20 cellular contexts compared by ENCODE assay signal in the genomic region with DNA sequence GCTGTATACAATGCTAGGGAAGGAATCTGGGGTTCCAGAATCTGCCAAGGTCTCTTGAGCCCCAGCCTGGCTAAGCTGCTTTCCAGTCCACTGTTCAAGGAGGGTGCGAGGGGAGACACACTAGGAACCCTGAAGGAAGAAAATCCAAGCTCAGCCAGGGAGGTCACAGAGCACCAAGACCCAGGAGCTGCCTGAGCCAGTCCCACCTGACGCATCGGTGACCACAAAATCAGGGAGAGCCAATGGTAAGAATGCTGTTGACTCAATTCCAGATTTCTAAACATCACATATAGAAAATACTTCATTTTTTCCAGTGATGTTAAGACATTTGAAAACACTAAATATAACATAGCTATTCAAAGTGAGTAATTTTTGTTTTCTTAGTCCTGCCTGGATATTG. TPM values are rescaled to one million over a fixed set of nuclear protein-coding genes. Genes with fewer than 3 reads are reported as not detected.
A peak's percentile ranks its signal among the peaks of the same experiment; 100 is the strongest.
DNase-seq lines count a peak whose midpoint lies in the region; ATAC-seq lines count a peak whose summit lies in the region.
"Had no signal": no experiment of that assay in that cellular context is flagged by ENCODE, and none has a peak within 500 bp of the region (broad histone marks: within the 10 kb centered on the region; RNA-seq: fewer than 3 reads in every experiment).

No MANE protein-coding gene starts in this region.

- peaks cover 30% of the 10 kb centered on the region for H3K36me3 Mint-ChIP-seq in activated T-helper 17 cell treated with anti-CD3 and anti-CD28 coated beads, Interleukin-2, amount 50 U/mL, for 72 hours (ENCODE audit: low read depth)

- H3K4me3 Mint-ChIP-seq in activated T-helper 17 cell treated with anti-CD3 and anti-CD28 coated beads, Interleukin-2, amount 50 U/mL, for 72 hours, result no peak overlapping the region
- H3K4me3 Mint-ChIP-seq: CD4-positive, CD25-positive, alpha-beta regulatory T cell; IgD-negative memory B cell had no signal

- peak; percentile 40 for ATAC-seq in activated T-helper 17 cell treated with anti-CD3 and anti-CD28 coated beads, Interleukin-2, amount 50 U/mL, for 72 hours (replicated peaks)
- ATAC-seq in GM18502 (IDR thresholded peaks at IDR 0.05; ENCODE audit: poor library complexity, unreplicated experiment), result no peak

- no peak overlapping the region for H3K27ac Mint-ChIP-seq in activated T-helper 17 cell treated with anti-CD3 and anti-CD28 coated beads, Interleukin-2, amount 50 U/mL, for 72 hours
- H3K27ac Mint-ChIP-seq: IgD-negative memory B cell had no signal

- H3K9me3 Mint-ChIP-seq in activated T-helper 17 cell treated with anti-CD3 and anti-CD28 coated beads, Interleukin-2, amount 50 U/mL, for 72 hours, result no peaks in the 10 kb centered on the region
- H3K9me3 Mint-ChIP-seq: CD4-positive, CD25-positive, alpha-beta regulatory T cell; IgD-negative memory B cell had no signal

- peak; percentile 6 for DNase-seq in activated T-cell treated with anti-CD3 and anti-CD28 coated beads for 48 hours (ENCODE audit: low read depth)
- no peak for DNase-seq in activated T-cell treated with anti-CD3 and anti-CD28 coated beads, Interleukin-2, amount 50 U/mL, for 1 hour
- DNase-seq in stimulated activated CD4-positive, alpha-beta T cell treated with anti-CD3 and anti-CD28 coated beads, Interleukin-4, amount 100 ng/mL, for 48 hours (ENCODE audit: low read depth in 2 of 2), result peak; percentile 3 to 17
- no peak for DNase-seq in stimulated activated CD4-positive, alpha-beta T cell treated with anti-CD3 and anti-CD28 coated beads, Interleukin-2, amount 100 ng/mL, for 48 hours
- no peak for DNase-seq in GM19240 (ENCODE audit: insufficient read length, low spot score)
- DNase-seq: CD4-positive, CD25-positive, alpha-beta regulatory T cell; EL; MV-4-11; NCI-H1105 treated with DMSO at 0.1 percent for 48 hours; NCI-H2029 treated with DMSO at 0.1 percent for 48 hours; NCI-H226; NCI-H510A treated with DMSO at 0.1 percent for 48 hours; NCI-H748 treated with DMSO at 0.1 percent for 48 hours; PC-9; RPMI8226 had no signal

- no peaks in the 10 kb centered on the region for H3K27me3 Mint-ChIP-seq in activated T-helper 17 cell treated with anti-CD3 and anti-CD28 coated beads, Interleukin-2, amount 50 U/mL, for 72 hours
- H3K27me3 Mint-ChIP-seq: CD4-positive, CD25-positive, alpha-beta regulatory T cell; IgD-negative memory B cell had no signal

- H3K4me1 Mint-ChIP-seq in activated T-helper 17 cell treated with anti-CD3 and anti-CD28 coated beads, Interleukin-2, amount 50 U/mL, for 72 hours, result no peaks in the 10 kb centered on the region

RNA-seq across cellular contexts. Expression of a gene that starts 50.1 kb away (rescaled TPM):
- total RNA-seq in activated T-helper 17 cell treated with anti-CD3 and anti-CD28 coated beads, Interleukin-2, amount 50 U/mL, for 72 hours, result 10 to 100 TPM; 16.6 to 21.4 TPM

RNA-seq across cellular contexts. Expression of a gene that starts 50.4 kb away (rescaled TPM):
- total RNA-seq in activated T-helper 17 cell treated with anti-CD3 and anti-CD28 coated beads, Interleukin-2, amount 50 U/mL, for 72 hours, result 1 to 10 TPM; 8.2 to 9.6 TPM

RNA-seq across cellular contexts. Expression of a gene that starts 52.1 kb away (rescaled TPM):
- under 1 TPM in 1 of 2 donors, not detected in 1; 0.56 TPM for total RNA-seq in activated T-helper 17 cell treated with anti-CD3 and anti-CD28 coated beads, Interleukin-2, amount 50 U/mL, for 72 hours
- total RNA-seq: H4, M059J had no signal

Comparison
In these comparisons a context has a peak if more than half of its experiments do, and no peak if none do; other contexts are left out.
1. DNase-seq: peak in activated T-cell treated with anti-CD3 and anti-CD28 coated beads for 48 hours (single experiment) and stimulated activated CD4-positive, alpha-beta T cell treated with anti-CD3 and anti-CD28 coated beads, Interleukin-4, amount 100 ng/mL, for 48 hours (2 of 2); none in activated T-cell treated with anti-CD3 and anti-CD28 coated beads, Interleukin-2, amount 50 U/mL, for 1 hour (single experiment), stimulated activated CD4-positive, alpha-beta T cell treated with anti-CD3 and anti-CD28 coated beads, Interleukin-2, amount 100 ng/mL, for 48 hours (0 of 2) and GM19240 (single experiment).